Comparison of ENCODE assay signal across 27 cellular contexts in the genomic region with DNA sequence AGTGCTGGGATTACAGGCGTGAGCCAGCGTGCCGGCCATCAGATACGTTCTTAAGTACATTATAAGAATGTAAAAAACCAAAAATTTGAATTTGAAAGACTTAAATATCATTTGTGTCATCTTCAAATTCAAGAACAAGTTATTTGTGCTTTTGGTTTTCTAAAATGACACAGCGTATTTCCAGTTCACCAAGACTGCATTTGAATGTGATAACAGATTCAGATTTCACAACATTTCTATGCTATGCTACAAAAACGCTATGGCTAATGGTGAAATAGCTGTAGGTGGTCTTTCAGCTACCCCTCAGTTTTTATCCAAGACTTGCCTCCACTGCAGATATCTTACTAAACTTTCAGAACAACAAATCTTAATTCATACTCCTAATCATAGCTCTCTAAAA.
"Had no signal": no experiment of that assay in that cellular context is flagged by ENCODE, and none has a peak within 500 bp of the region (broad histone marks: within the 10 kb centered on the region; RNA-seq: fewer than 3 reads in every experiment).

No MANE protein-coding gene starts in this region.

- H3K9me3 Mint-ChIP-seq: activated naive CD4-positive, alpha-beta T cell treated with anti-CD3 and anti-CD28 coated beads, Interleukin-2, amount 50 U/mL, for 24 hours; activated T-cell treated with anti-CD3 and anti-CD28 coated beads, Interleukin-2, amount 50 U/mL, for 4 hours; activated T-helper 17 cell treated with anti-CD3 and anti-CD28 coated beads, Interleukin-2, amount 50 U/mL, for 72 hours; WTC11 had no signal

- H3K4me3 ChIP-seq: adrenal gland, breast epithelium, coronary artery, SJSA1 had no signal

- H3K27ac Mint-ChIP-seq: activated CD8-positive, alpha-beta memory T cell treated with anti-CD3 and anti-CD28 coated beads, Interleukin-2, amount 10 ng/mL, durations not matched to agents 7 days and 5 days; activated T-helper 17 cell treated with anti-CD3 and anti-CD28 coated beads, Interleukin-2, amount 50 U/mL, for 72 hours; WTC11 had no signal

- H3K27me3 ChIP-seq: adrenal gland, breast epithelium, SJSA1 had no signal

- H3K9me3 ChIP-seq: adrenal gland, breast epithelium had no signal

- H3K27ac ChIP-seq: adrenal gland, breast epithelium, coronary artery, SJSA1 had no signal

- H3K36me3 ChIP-seq: breast epithelium had no signal

- H3K27me3 Mint-ChIP-seq: activated CD8-positive, alpha-beta memory T cell treated with anti-CD3 and anti-CD28 coated beads, Interleukin-2, amount 10 ng/mL, durations not matched to agents 7 days and 5 days; activated naive CD4-positive, alpha-beta T cell treated with anti-CD3 and anti-CD28 coated beads, Interleukin-2, amount 50 U/mL, for 24 hours; activated T-helper 17 cell treated with anti-CD3 and anti-CD28 coated beads, Interleukin-2, amount 50 U/mL, for 72 hours had no signal

- ATAC-seq: activated CD8-positive, alpha-beta memory T cell treated with anti-CD3 and anti-CD28 coated beads, Interleukin-2, amount 10 ng/mL, durations not matched to agents 7 days and 5 days; activated T-cell treated with anti-CD3 and anti-CD28 coated beads, Interleukin-2, amount 50 U/mL, for 4 hours; activated T-helper 17 cell treated with anti-CD3 and anti-CD28 coated beads, Interleukin-2, amount 50 U/mL, for 72 hours; PC-3; SK-N-SH treated with all-trans-retinoic acid at 6 μM for 48 hours; WTC11 had no signal

- H3K4me1 Mint-ChIP-seq: activated naive CD4-positive, alpha-beta T cell treated with anti-CD3 and anti-CD28 coated beads, Interleukin-2, amount 50 U/mL, for 24 hours; WTC11 had no signal

- H3K4me3 Mint-ChIP-seq: activated CD8-positive, alpha-beta memory T cell treated with anti-CD3 and anti-CD28 coated beads, Interleukin-2, amount 10 ng/mL, durations not matched to agents 7 days and 5 days; activated naive CD4-positive, alpha-beta T cell treated with anti-CD3 and anti-CD28 coated beads, Interleukin-2, amount 50 U/mL, for 24 hours; activated T-cell treated with anti-CD3 and anti-CD28 coated beads, Interleukin-2, amount 50 U/mL, for 4 hours; activated T-helper 17 cell treated with anti-CD3 and anti-CD28 coated beads, Interleukin-2, amount 50 U/mL, for 72 hours; WTC11 had no signal

- H3K4me1 ChIP-seq: adrenal gland, breast epithelium, SJSA1 had no signal

- DNase-seq: activated CD4-positive, alpha-beta T cell treated with anti-CD3 and anti-CD28 coated beads for 1 hour; activated CD4-positive, alpha-beta T cell treated with anti-CD3 and anti-CD28 coated beads, Interleukin-2, amount 50 U/mL, for 1 hour; activated CD8-positive, alpha-beta memory T cell treated with anti-CD3 and anti-CD28 coated beads, Interleukin-2, amount 10 ng/mL, durations not matched to agents 7 days and 5 days; activated gamma-delta T cell treated with Interleukin-2 at 50 U/mL for 16 hours; activated T-cell treated with anti-CD3 and anti-CD28 coated beads, Interleukin-2, amount 50 U/mL, for 4 hours; adrenal gland; aorta; caudate nucleus; Kasumi-1; KBM-7; NCI-H1048; NCI-H146; NCI-H187 treated with DMSO at 0.1 percent for 48 hours; NCI-H2081 treated with DMSO at 0.1 percent for 48 hours; NCI-H446; NCI-H524; PC-3; SHP77; SW 1271; T-helper 9 cell had no signal
